ENCODE assay signal across 8 cellular contexts in genomic region chr1:156421062-156421938, GRCh38. TPM values are rescaled to one million over a fixed set of nuclear protein-coding genes. Genes with fewer than 3 reads are reported as not detected.
DNase-seq lines count a peak whose midpoint lies in the region; ATAC-seq and TF ChIP-seq lines count a peak whose summit lies in the region.

No MANE protein-coding gene starts in this region.

- POLR2A ChIA-PET in activated CD4-positive, alpha-beta memory T cell treated with anti-CD3 and anti-CD28 coated beads, Interleukin-2, amount 10 ng/mL, durations not matched to agents 7 days and 5 days (lab: Charles Lee), result interaction anchor here (0.5 to 3.1 kb wide), 3 partner anchors 12 to 202 kb away, joined by 3 to 15 read pairs (median 3); partner anchors contain the start of gene SMG5

- H3K4me3 Mint-ChIP-seq in activated CD4-positive, alpha-beta memory T cell treated with anti-CD3 and anti-CD28 coated beads, Interleukin-2, amount 10 ng/mL, durations not matched to agents 7 days and 5 days, result peak overlapping the region; percentile 81

- H3K36me3 ChIP-seq in lung (ENCODE audit: control insufficient read depth in 2 of 2, insufficient read depth in 2 of 2, low read length in 2 of 2), result no peaks in the 10 kb centered on the region

- DNase-seq in NCI-H2227 (lab: John Stamatoyannopoulos, UW; ENCODE audit: unreplicated experiment) (peak; percentile 89), dorsolateral prefrontal cortex (peak; percentile 85 to 96 (median 92)), lung (ENCODE audit: low spot score) (peak; percentile 75)
- DNase-seq in activated CD4-positive, alpha-beta memory T cell treated with anti-CD3 and anti-CD28 coated beads, Interleukin-2, amount 10 ng/mL, durations not matched to agents 7 days and 5 days, result peak; percentile 79
- peak; percentile 47 for DNase-seq in stimulated activated CD8-positive, alpha-beta memory T cell treated with anti-CD3 and anti-CD28 coated beads, Interleukin-12 subunit alpha, Interleukin-12 subunit beta, amount 100 ng/mL, for 1 hour (ENCODE audit: low read depth)

- CTCF ChIA-PET in activated CD4-positive, alpha-beta memory T cell treated with anti-CD3 and anti-CD28 coated beads, Interleukin-2, amount 10 ng/mL, durations not matched to agents 7 days and 5 days (lab: Charles Lee), result interaction anchor here (0.7 to 4.9 kb wide), 4 partner anchors 11 to 36 kb away, joined by 3 to 19 read pairs (median 8); no protein-coding TSS in a partner anchor

- no peaks in the 10 kb centered on the region for H3K9me3 Mint-ChIP-seq in activated CD4-positive, alpha-beta memory T cell treated with anti-CD3 and anti-CD28 coated beads, Interleukin-2, amount 10 ng/mL, durations not matched to agents 7 days and 5 days

- peak in 7 of 56 donors; percentile 9 to 25 (median 15) for TF ChIP-seq CTCF in dorsolateral prefrontal cortex (IDR thresholded peaks at IDR 0.05 in 54 of 56, conservative IDR thresholded peaks at IDR 0.05 in 2 of 56; ENCODE audit: low read depth in 1 of 56, partially characterized antibody in 56 of 56)
- TF ChIP-seq CTCF in lung (IDR thresholded peaks at IDR 0.05; ENCODE audit: control extremely low read depth, extremely low read depth), result no peak

- intact Hi-C loops in dorsolateral prefrontal cortex (cut with DNase I), result loop anchor here in 1 of 2 donors (2.0 kb wide), 1 partner anchor 16 kb away; no protein-coding TSS in a partner anchor

- H3K4me3 ChIP-seq in dorsolateral prefrontal cortex (peak overlapping the region; percentile 54 to 90 (median 74)), lung (no peak overlapping the region)

- H3K27me3 ChIP-seq in dorsolateral prefrontal cortex, result peaks cover 0 to 36% (median 0%) of the 10 kb centered on the region in 45 donors
- no peaks in the 10 kb centered on the region for H3K27me3 ChIP-seq in lung (ENCODE audit: control insufficient read depth, insufficient read depth)

- H3K4me1 ChIP-seq in lung (ENCODE audit: control insufficient read depth in 2 of 2, insufficient read depth in 2 of 2, low read length in 2 of 2), result peaks cover 0 to 17% of the 10 kb centered on the region in 2 donors

- ATAC-seq in HG02981 (IDR thresholded peaks at IDR 0.05; ENCODE audit: unreplicated experiment), result peak; percentile 83
- peak; percentile 91 for ATAC-seq in lung (ENCODE audit: insufficient read depth, low FRiP score)
- ATAC-seq in HG03139 (IDR thresholded peaks at IDR 0.05; ENCODE audit: unreplicated experiment), result no peak

- 0 to 2% methylated on average over 55 to 69 of the region's 69 CpGs for WGBS in lung, 2 donors

- TF ChIP-seq POLR2A in GM15510 (IDR thresholded peaks at IDR 0.05; ENCODE audit: borderline replicate concordance, extremely low read depth, insufficient read length), result peak; percentile 53

- H3K9me3 ChIP-seq in lung (ENCODE audit: control insufficient read depth in 2 of 2, insufficient read depth in 1 of 2, low read length in 1 of 2), result no peaks in the 10 kb centered on the region

- H3K27me3 Mint-ChIP-seq in activated CD4-positive, alpha-beta memory T cell treated with anti-CD3 and anti-CD28 coated beads, Interleukin-2, amount 10 ng/mL, durations not matched to agents 7 days and 5 days, result peaks cover 88% of the 10 kb centered on the region

- peaks cover 2% of the 10 kb centered on the region for H3K36me3 Mint-ChIP-seq in activated CD4-positive, alpha-beta memory T cell treated with anti-CD3 and anti-CD28 coated beads, Interleukin-2, amount 10 ng/mL, durations not matched to agents 7 days and 5 days (ENCODE audit: low read depth)

- H3K4me1 Mint-ChIP-seq in activated CD4-positive, alpha-beta memory T cell treated with anti-CD3 and anti-CD28 coated beads, Interleukin-2, amount 10 ng/mL, durations not matched to agents 7 days and 5 days, result peaks cover 20% of the 10 kb centered on the region

- H3K27ac ChIP-seq in dorsolateral prefrontal cortex (peak overlapping the region in 57 of 59 donors; percentile 33 to 100 (median 89)), lung (ENCODE audit: low read depth in 1 of 2, low read length in 1 of 2) (no peak overlapping the region)

- H3K27ac Mint-ChIP-seq in activated CD4-positive, alpha-beta memory T cell treated with anti-CD3 and anti-CD28 coated beads, Interleukin-2, amount 10 ng/mL, durations not matched to agents 7 days and 5 days, result no peak overlapping the region

RNA-seq across cellular contexts. Expression of gene RHBG, which starts 52.3 kb away (rescaled TPM):
- total RNA-seq in activated CD4-positive, alpha-beta memory T cell treated with anti-CD3 and anti-CD28 coated beads, Interleukin-2, amount 10 ng/mL, durations not matched to agents 7 days and 5 days, result not detected
- under 1 TPM in 5 of 120 experiments, not detected in 115; 0.33 to 0.61 (median 0.44) TPM for total RNA-seq in dorsolateral prefrontal cortex
- total RNA-seq in lung, result under 1 TPM; 0.18 to 0.74 TPM
- not detected for polyA plus RNA-seq in lung

Comparison
In these comparisons a context has a peak if more than half of its experiments do, and no peak if none do; other contexts are left out.
1. H3K27ac ChIP-seq: peak in dorsolateral prefrontal cortex (57 of 59); none in lung (0 of 2).
2. Peak in every context shown above with its lines, with median percentiles within 50 percentile points of each other: DNase-seq.